Comparison of ENCODE assay signal across 1 cellular context in the genomic region with DNA sequence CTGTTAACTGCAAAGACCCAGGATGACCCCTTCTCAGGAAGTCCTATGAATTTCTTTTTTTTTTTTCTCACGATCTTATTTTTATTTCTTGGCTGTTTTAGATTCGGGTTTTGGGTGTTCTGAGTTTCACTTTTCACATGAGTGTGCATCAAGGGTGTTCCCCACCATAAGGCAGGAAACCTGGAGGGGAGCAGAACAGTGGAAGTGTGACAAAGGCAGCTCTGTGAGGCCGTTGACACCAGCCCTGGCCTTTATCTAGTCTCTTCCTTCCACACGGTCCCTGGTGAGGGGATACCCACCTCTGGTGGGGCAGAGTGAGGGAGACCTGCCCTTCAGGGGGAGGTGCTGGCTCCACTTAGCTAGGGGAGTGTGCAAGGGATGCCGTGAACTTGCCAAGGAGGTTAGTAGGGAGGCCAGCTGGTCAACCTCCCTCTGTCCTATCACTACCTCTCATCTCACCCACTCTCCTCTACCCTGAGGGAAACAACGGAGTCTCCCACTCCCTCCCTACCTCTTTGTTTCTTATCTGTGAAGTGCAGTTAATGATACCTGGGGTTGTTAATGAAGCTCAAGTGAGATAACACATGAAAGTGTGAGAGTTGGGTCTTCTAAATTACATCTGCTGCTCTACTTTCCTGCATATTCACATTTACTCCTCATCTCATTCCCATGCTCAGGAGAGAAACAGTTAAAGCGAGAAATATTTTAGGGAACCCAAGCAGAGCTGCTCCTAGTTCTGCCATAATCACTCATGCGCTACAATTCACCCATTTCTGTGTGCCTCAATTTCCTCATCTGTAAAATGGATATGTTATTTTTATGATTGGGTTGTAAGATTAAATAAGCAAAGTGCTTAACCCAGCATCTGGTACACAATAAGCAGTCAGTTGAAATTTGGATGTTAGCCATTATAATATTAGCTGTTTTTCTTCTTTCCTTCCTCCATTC.
TF ChIP-seq lines count a peak whose summit lies in the region.

No MANE protein-coding gene starts in this region.

TF ChIP-seq in IMR-90, 13 proteins besides CTCF, POLR2A, EP300 and RAD21:
- TF ChIP-seq RCOR1 (IDR thresholded peaks at IDR 0.05; ENCODE audit: insufficient replicate concordance, low read length): no peak
- TF ChIP-seq, protein P1, sequence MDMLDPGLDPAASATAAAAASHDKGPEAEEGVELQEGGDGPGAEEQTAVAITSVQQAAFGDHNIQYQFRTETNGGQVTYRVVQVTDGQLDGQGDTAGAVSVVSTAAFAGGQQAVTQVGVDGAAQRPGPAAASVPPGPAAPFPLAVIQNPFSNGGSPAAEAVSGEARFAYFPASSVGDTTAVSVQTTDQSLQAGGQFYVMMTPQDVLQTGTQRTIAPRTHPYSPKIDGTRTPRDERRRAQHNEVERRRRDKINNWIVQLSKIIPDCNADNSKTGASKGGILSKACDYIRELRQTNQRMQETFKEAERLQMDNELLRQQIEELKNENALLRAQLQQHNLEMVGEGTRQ (IDR thresholded peaks at IDR 0.05; ENCODE audit: low read depth, low read length): no peak
- TF ChIP-seq BHLHE40 (IDR thresholded peaks at IDR 0.05; ENCODE audit: low read depth, low read length): no peak
- no peak for TF ChIP-seq SMC3 (IDR thresholded peaks at IDR 0.05; ENCODE audit: low read depth, low read length)
- TF ChIP-seq MXI1 (IDR thresholded peaks at IDR 0.05; ENCODE audit: borderline replicate concordance, low read depth, low read length): no peak
- TF ChIP-seq MAZ (IDR thresholded peaks at IDR 0.05; ENCODE audit: borderline replicate concordance, low read depth, low read length): no peak
- TF ChIP-seq CEBPB (IDR thresholded peaks at IDR 0.05; ENCODE audit: low read depth, low read length): no peak
- TF ChIP-seq FOS (IDR thresholded peaks at IDR 0.05; ENCODE audit: low read depth, low read length): no peak
- TF ChIP-seq RFX5 (IDR thresholded peaks at IDR 0.05; ENCODE audit: low read depth, low read length): no peak
- TF ChIP-seq CHD1 (IDR thresholded peaks at IDR 0.05; ENCODE audit: low read depth, low read length): no peak
- TF ChIP-seq, protein P2, sequence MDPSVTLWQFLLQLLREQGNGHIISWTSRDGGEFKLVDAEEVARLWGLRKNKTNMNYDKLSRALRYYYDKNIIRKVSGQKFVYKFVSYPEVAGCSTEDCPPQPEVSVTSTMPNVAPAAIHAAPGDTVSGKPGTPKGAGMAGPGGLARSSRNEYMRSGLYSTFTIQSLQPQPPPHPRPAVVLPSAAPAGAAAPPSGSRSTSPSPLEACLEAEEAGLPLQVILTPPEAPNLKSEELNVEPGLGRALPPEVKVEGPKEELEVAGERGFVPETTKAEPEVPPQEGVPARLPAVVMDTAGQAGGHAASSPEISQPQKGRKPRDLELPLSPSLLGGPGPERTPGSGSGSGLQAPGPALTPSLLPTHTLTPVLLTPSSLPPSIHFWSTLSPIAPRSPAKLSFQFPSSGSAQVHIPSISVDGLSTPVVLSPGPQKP (IDR thresholded peaks at IDR 0.05; ENCODE audit: borderline replicate concordance, low read depth, low read length): no peak
- TF ChIP-seq NFE2L2 (IDR thresholded peaks at IDR 0.05; ENCODE audit: low read depth, low read length): no peak
